In genomic region chr16:65117701-65118448, GRCh38 we compare ENCODE assay signal across 8 cellular contexts. TPM values are rescaled to one million over a fixed set of nuclear protein-coding genes. Genes with fewer than 3 reads are reported as not detected.
DNase-seq lines count a peak whose midpoint lies in the region; TF ChIP-seq lines count a peak whose summit lies in the region.

No MANE protein-coding gene starts in this region.

- H2AFZ ChIP-seq in mesenchymal stem cell (ENCODE audit: low read depth, low read length) = no peak overlapping the region

- no peak overlapping the region for H2BK5ac ChIP-seq in mesenchymal stem cell (ENCODE audit: low read depth, low read length, poor library complexity, severe bottlenecking)

- no peak overlapping the region for H4K8ac ChIP-seq in mesenchymal stem cell (ENCODE audit: low read length)

- H3K4me3 ChIP-seq in mesenchymal stem cell (ENCODE audit: insufficient read depth in 1 of 2, low read depth in 1 of 2, low read length in 2 of 2) = peak overlapping the region in 1 of 2 experiments; percentile 93
- H3K4me3 ChIP-seq in tibial artery = no peak overlapping the region

- no peaks in the 10 kb centered on the region for H3K27me3 ChIP-seq in mesenchymal stem cell (ENCODE audit: control insufficient read depth in 1 of 2, insufficient read depth in 1 of 2, low read length in 2 of 2)
- H3K27me3 ChIP-seq in tibial artery = no peaks in the 10 kb centered on the region

- H3K4me1 ChIP-seq in mesenchymal stem cell (ENCODE audit: control insufficient read depth, insufficient read depth, low read depth, low read length) (peaks cover 6% of the 10 kb centered on the region), tibial artery (peaks cover 0 to 61% (median 34%) of the 10 kb centered on the region in 4 donors)

- no peak overlapping the region for H3K23ac ChIP-seq in mesenchymal stem cell (ENCODE audit: low read length in 2 of 2)

- no peak overlapping the region for H3K4ac ChIP-seq in mesenchymal stem cell (ENCODE audit: low read depth in 1 of 2, low read length in 2 of 2)

- H4K91ac ChIP-seq in mesenchymal stem cell (ENCODE audit: low read length) = no peak overlapping the region

- H3K14ac ChIP-seq in mesenchymal stem cell (ENCODE audit: low read length in 2 of 2) = no peak overlapping the region

- H3K27ac ChIP-seq in mesenchymal stem cell (ENCODE audit: low read length, poor library complexity, severe bottlenecking) (peak overlapping the region; percentile 59), tibial artery (peak overlapping the region; percentile 4 to 93)

- H3K18ac ChIP-seq in mesenchymal stem cell (ENCODE audit: low read depth in 1 of 2, low read length in 2 of 2) = peak overlapping the region in 1 of 2 experiments; percentile 18

- intact Hi-C loops in tibial artery (cut with DNase I; ENCODE audit: low total_unique reads) = no loop called here

- H3K4me2 ChIP-seq in mesenchymal stem cell (ENCODE audit: low read length, poor library complexity, severe bottlenecking) = peak overlapping the region; percentile 36

- peak overlapping the region; percentile 99 for H3K9ac ChIP-seq in mesenchymal stem cell (ENCODE audit: low read length)

- 17% methylated on average over 10 of the region's 10 CpGs for whole genome bisulfite sequencing in mesenchymal stem cell

- H3K9me3 ChIP-seq in mesenchymal stem cell (ENCODE audit: control insufficient read depth, low read length) (no peaks in the 10 kb centered on the region), tibial artery (no peaks in the 10 kb centered on the region)

- peak overlapping the region in 1 of 2 experiments; percentile 15 for H2BK12ac ChIP-seq in mesenchymal stem cell (ENCODE audit: low read length in 2 of 2)

- peak; percentile 85 to 87 for TF ChIP-seq CTCF in tibial artery (IDR thresholded peaks at IDR 0.05)

- DNase-seq in activated naive CD4-positive, alpha-beta T cell treated with Interleukin-2 at 50 U/mL for 16 hours = peak; percentile 5
- no peak for DNase-seq in activated naive CD4-positive, alpha-beta T cell (lab: John Stamatoyannopoulos, UW)
- DNase-seq in HCEC 1CT (peak; percentile 80), MV-4-11 (lab: John Stamatoyannopoulos, UW) (peak; percentile 29), SKM-1 (lab: John Stamatoyannopoulos, UW; ENCODE audit: unreplicated experiment) (peak; percentile 57), epidermal melanocyte (ENCODE audit: insufficient read length, low spot score) (peak; percentile 73), mesenchymal stem cell (peak; percentile 89), tibial artery (peak; percentile 72 to 83)

- H3K79me1 ChIP-seq in mesenchymal stem cell (replicated peaks; ENCODE audit: low read length, poor library complexity, severe bottlenecking) = peaks cover 14% of the 10 kb centered on the region

- H2AK5ac ChIP-seq in mesenchymal stem cell (ENCODE audit: low read length, severe bottlenecking) = no peak overlapping the region

- H2BK120ac ChIP-seq in mesenchymal stem cell (ENCODE audit: low read depth, low read length) = no peak overlapping the region

- H3K36me3 ChIP-seq in mesenchymal stem cell (ENCODE audit: control insufficient read depth in 1 of 2, insufficient read depth in 2 of 2, low read depth in 1 of 2, low read length in 2 of 2) (peaks cover 4 to 54% of the 10 kb centered on the region in 2 experiments), tibial artery (no peaks in the 10 kb centered on the region)

- no peak overlapping the region for H2BK15ac ChIP-seq in mesenchymal stem cell (ENCODE audit: low read depth, poor library complexity, severe bottlenecking)

RNA-seq across cellular contexts. Expression of gene CDH11, which starts 4.0 kb away (rescaled TPM):
- 237 TPM for polyA plus RNA-seq in mesenchymal stem cell (2013, experiment 1 of 2)
- polyA plus RNA-seq in mesenchymal stem cell (2013, experiment 2 of 2) = 227 TPM

Comparison
In these comparisons a context has a peak if more than half of its experiments do, and no peak if none do; other contexts are left out.
1. DNase-seq: peak in activated naive CD4-positive, alpha-beta T cell treated with Interleukin-2 at 50 U/mL for 16 hours (single experiment), HCEC 1CT (single experiment), MV-4-11 (single experiment), SKM-1 (single experiment), epidermal melanocyte (single experiment), mesenchymal stem cell (single experiment) and tibial artery (2 of 2); none in activated naive CD4-positive, alpha-beta T cell (0 of 4).